8 cellular contexts compared by ENCODE assay signal in genomic region chr19:10290876-10291553, GRCh38.
DNase-seq lines count a peak whose midpoint lies in the region; ATAC-seq and TF ChIP-seq lines count a peak whose summit lies in the region.

No MANE protein-coding gene starts in this region.

- no peak for TF ChIP-seq CTCF in 22Rv1 (IDR thresholded peaks at IDR 0.05)
- TF ChIP-seq CTCF in GM12865 (IDR thresholded peaks at IDR 0.05; ENCODE audit: insufficient read depth, low read depth, low read length, missing control alignments), result no peak

- ATAC-seq in HG03342 (IDR thresholded peaks at IDR 0.05; ENCODE audit: unreplicated experiment), result no peak

- DNase-seq in GM12865 (ENCODE audit: low read depth) (peak; percentile 69), RPMI8226 (peak; percentile 86), astrocyte of the hippocampus (ENCODE audit: low read depth, low spot score) (peak; percentile 46), iPS-NIHi7 (ENCODE audit: extremely low spot score) (peak; percentile 44), AML-193 (lab: John Stamatoyannopoulos, UW) (no peak)
- DNase-seq in stimulated activated CD4-positive, alpha-beta T cell treated with anti-CD3 and anti-CD28 coated beads, Interleukin-2, amount 100 ng/mL, for 24 hours, result peak; percentile 62 to 66

- peak overlapping the region; percentile 87 for H3K27ac ChIP-seq in 22Rv1

- H3K4me3 ChIP-seq in GM12865 (ENCODE audit: low read depth, low read length), result peak overlapping the region; percentile 75

Comparison
In these comparisons a context has a peak if more than half of its experiments do, and no peak if none do; other contexts are left out.
1. DNase-seq: peak in GM12865 (single experiment), RPMI8226 (single experiment), astrocyte of the hippocampus (single experiment), iPS-NIHi7 (single experiment) and stimulated activated CD4-positive, alpha-beta T cell treated with anti-CD3 and anti-CD28 coated beads, Interleukin-2, amount 100 ng/mL, for 24 hours (2 of 2); none in AML-193 (0 of 2).